23 cellular contexts compared by ENCODE assay signal in the genomic region with DNA sequence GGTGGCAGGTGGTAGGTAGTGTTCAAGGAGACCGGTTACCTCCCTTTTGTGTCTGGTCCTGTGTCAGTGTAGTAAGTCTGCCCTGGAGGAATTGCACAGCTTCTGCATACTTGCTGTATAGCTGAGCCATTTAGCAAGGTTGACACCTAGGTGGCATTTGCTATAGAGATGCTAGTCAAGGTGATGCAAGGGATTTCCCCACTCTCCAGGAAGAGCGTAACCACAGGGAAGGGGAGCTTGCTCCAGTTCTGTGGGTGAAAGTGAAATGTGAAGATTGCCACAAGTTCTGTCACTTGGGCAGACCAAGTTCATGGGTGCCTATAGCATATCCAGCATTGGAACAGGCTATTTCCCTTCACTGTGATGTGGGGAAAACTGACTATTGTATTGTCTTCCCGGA. TPM values are rescaled to one million over a fixed set of nuclear protein-coding genes. Genes with fewer than 3 reads are reported as not detected.
DNase-seq lines count a peak whose midpoint lies in the region; ATAC-seq, FAIRE-seq and TF ChIP-seq lines count a peak whose summit lies in the region.
"Had no signal": no experiment of that assay in that cellular context is flagged by ENCODE, and none has a peak within 500 bp of the region (broad histone marks: within the 10 kb centered on the region; RNA-seq: fewer than 3 reads in every experiment).

No MANE protein-coding gene starts in this region.

- no peak overlapping the region for H3K23ac ChIP-seq in mesendoderm (ENCODE audit: low read length)

- no peak overlapping the region for H3K27ac Mint-ChIP-seq in activated CD8-positive, alpha-beta T cell treated with anti-CD3 and anti-CD28 coated beads for 36 hours
- H3K27ac Mint-ChIP-seq in activated CD8-positive, alpha-beta T cell treated with anti-CD3 and anti-CD28 coated beads, Interleukin-2, amount 10 ng/mL, durations not matched to agents 7 days and 5 days = no peak overlapping the region
- H3K27ac Mint-ChIP-seq: CD4-positive, alpha-beta T cell; GM23338 had no signal

- H3K4me3 ChIP-seq in mesendoderm (ENCODE audit: low read length) = no peak overlapping the region
- H3K4me3 ChIP-seq: A549, GM23338, Peyer's patch had no signal

- no peak overlapping the region for H3K27ac ChIP-seq in mesendoderm (ENCODE audit: low read depth, low read length)
- H3K27ac ChIP-seq: A549, Peyer's patch had no signal

- H3K36me3 ChIP-seq in mesendoderm (ENCODE audit: control insufficient read depth, insufficient read depth, low read length) = no peaks in the 10 kb centered on the region
- H3K36me3 ChIP-seq: Peyer's patch had no signal

- H4K8ac ChIP-seq in mesendoderm (ENCODE audit: low read depth, low read length) = no peak overlapping the region

- POLR2A ChIA-PET in activated CD8-positive, alpha-beta T cell treated with anti-CD3 and anti-CD28 coated beads for 36 hours (lab: Charles Lee) = no interaction called here
- POLR2A ChIA-PET in activated CD8-positive, alpha-beta T cell treated with anti-CD3 and anti-CD28 coated beads, Interleukin-2, amount 10 ng/mL, durations not matched to agents 7 days and 5 days (lab: Charles Lee) = no interaction called here

- peak; percentile 90 for ATAC-seq in activated CD8-positive, alpha-beta T cell treated with anti-CD3 and anti-CD28 coated beads for 36 hours
- no peak for ATAC-seq in activated CD8-positive, alpha-beta T cell treated with anti-CD3 and anti-CD28 coated beads, Interleukin-2, amount 10 ng/mL, durations not matched to agents 7 days and 5 days
- ATAC-seq in HG02610 (IDR thresholded peaks at IDR 0.05; ENCODE audit: unreplicated experiment) = peak; percentile 75
- no peak for ATAC-seq in SK-N-SH treated with all-trans-retinoic acid at 6 μM for 48 hours
- ATAC-seq in Right ventricle myocardium superior (ENCODE audit: poor library complexity) = no peak
- ATAC-seq: A549, GM23338 had no signal

- no peaks in the 10 kb centered on the region for H3K27me3 Mint-ChIP-seq in activated CD8-positive, alpha-beta T cell treated with anti-CD3 and anti-CD28 coated beads for 36 hours
- H3K27me3 Mint-ChIP-seq in activated CD8-positive, alpha-beta T cell treated with anti-CD3 and anti-CD28 coated beads, Interleukin-2, amount 10 ng/mL, durations not matched to agents 7 days and 5 days (ENCODE audit: low read depth) = no peaks in the 10 kb centered on the region
- H3K27me3 Mint-ChIP-seq: CD4-positive, alpha-beta T cell had no signal

- peaks cover 4% of the 10 kb centered on the region for H3K36me3 Mint-ChIP-seq in activated CD8-positive, alpha-beta T cell treated with anti-CD3 and anti-CD28 coated beads for 36 hours (ENCODE audit: low read depth)
- H3K36me3 Mint-ChIP-seq in activated CD8-positive, alpha-beta T cell treated with anti-CD3 and anti-CD28 coated beads, Interleukin-2, amount 10 ng/mL, durations not matched to agents 7 days and 5 days (ENCODE audit: low read depth) = no peaks in the 10 kb centered on the region

- H2BK15ac ChIP-seq in mesendoderm (replicated peaks; ENCODE audit: low read depth) = no peak overlapping the region

- intact Hi-C loops in activated CD8-positive, alpha-beta T cell treated with anti-CD3 and anti-CD28 coated beads for 36 hours (cut with micrococcal nuclease) = no loop called here
- intact Hi-C loops in Right ventricle myocardium superior (cut with DNase I) = no loop called here

- H3K9ac ChIP-seq in mesendoderm (ENCODE audit: low read length) = no peak overlapping the region

- no peaks in the 10 kb centered on the region for H3K79me2 ChIP-seq in mesendoderm (ENCODE audit: control insufficient read depth, insufficient read depth, low read length)

- no CpG with 5 or more reads among the region's 3 CpGs for WGBS in mesendoderm (ENCODE audit: extremely low coverage, insufficient coverage, low lambda C conversion rate)

- H3K79me1 ChIP-seq in mesendoderm (ENCODE audit: low read length) = no peaks in the 10 kb centered on the region

- no peak for TF ChIP-seq POLR2A in GM12891 (IDR thresholded peaks at IDR 0.05; ENCODE audit: low read depth, low read length)

- no peak overlapping the region for H3K4me2 ChIP-seq in mesendoderm (ENCODE audit: low read length)
- H3K4me2 ChIP-seq: A549, GM23338 had no signal

- H3K27me3 ChIP-seq in mesendoderm (ENCODE audit: insufficient read depth, low read length, poor library complexity) = no peaks in the 10 kb centered on the region
- H3K27me3 ChIP-seq: Peyer's patch had no signal

- no peak for TF ChIP-seq CTCF in activated CD8-positive, alpha-beta T cell treated with anti-CD3 and anti-CD28 coated beads for 36 hours (IDR thresholded peaks at IDR 0.05)

- H3K56ac ChIP-seq in mesendoderm (ENCODE audit: low read length) = no peak overlapping the region

- FAIRE-seq in GM12891 (lab: Jason Lieb, UNC) = peak; percentile 81
- FAIRE-seq: A549 had no signal

- H3K4me1 Mint-ChIP-seq in activated CD8-positive, alpha-beta T cell treated with anti-CD3 and anti-CD28 coated beads for 36 hours (ENCODE audit: low read depth) = peaks cover 21% of the 10 kb centered on the region
- H3K4me1 Mint-ChIP-seq in activated CD8-positive, alpha-beta T cell treated with anti-CD3 and anti-CD28 coated beads, Interleukin-2, amount 10 ng/mL, durations not matched to agents 7 days and 5 days (ENCODE audit: low read depth) = peaks cover 9% of the 10 kb centered on the region
- H3K4me1 Mint-ChIP-seq: GM23338 had no signal

- no peak overlapping the region for H3K18ac ChIP-seq in mesendoderm (ENCODE audit: low read length)

- no peaks in the 10 kb centered on the region for H3K4me1 ChIP-seq in mesendoderm (ENCODE audit: control insufficient read depth, low read depth, low read length)
- H3K4me1 ChIP-seq: A549, Caco-2, Peyer's patch had no signal

- H3K4ac ChIP-seq in mesendoderm (ENCODE audit: low read depth, low read length) = no peak overlapping the region

- H2BK5ac ChIP-seq in mesendoderm (ENCODE audit: low read length) = no peak overlapping the region

- peak; percentile 37 for DNase-seq in activated CD8-positive, alpha-beta T cell treated with anti-CD3 and anti-CD28 coated beads for 36 hours
- DNase-seq in activated CD8-positive, alpha-beta T cell treated with anti-CD3 and anti-CD28 coated beads, Interleukin-2, amount 10 ng/mL, durations not matched to agents 7 days and 5 days = no peak
- DNase-seq in GM12891 (ENCODE audit: insufficient read length, low spot score) = no peak
- DNase-seq in mesendoderm = peak; percentile 6
- DNase-seq in stimulated activated CD8-positive, alpha-beta memory T cell treated with anti-CD3 and anti-CD28 coated beads, Interleukin-4, amount 100 ng/mL, for 48 hours = no peak
- DNase-seq in Right ventricle myocardium superior = no peak
- DNase-seq: Caco-2; CD4-positive, alpha-beta T cell; DMS153; EL; HCEC 1CT; Kasumi-1; NCI-H1092 treated with DMSO at 0.1 percent for 48 hours; NCI-H146; NCI-H2029 treated with DMSO at 0.1 percent for 48 hours; NCI-H2171 treated with DMSO at 0.1 percent for 48 hours; Peyer's patch had no signal

- no peak overlapping the region for H2AK5ac ChIP-seq in mesendoderm (ENCODE audit: low read length)

- no peak overlapping the region for H2BK120ac ChIP-seq in mesendoderm (ENCODE audit: low read depth, low read length)

- H3K9me3 Mint-ChIP-seq in activated CD8-positive, alpha-beta T cell treated with anti-CD3 and anti-CD28 coated beads for 36 hours = no peaks in the 10 kb centered on the region
- H3K9me3 Mint-ChIP-seq in activated CD8-positive, alpha-beta T cell treated with anti-CD3 and anti-CD28 coated beads, Interleukin-2, amount 10 ng/mL, durations not matched to agents 7 days and 5 days (ENCODE audit: insufficient read depth) = no peaks in the 10 kb centered on the region
- H3K9me3 Mint-ChIP-seq: CD4-positive, alpha-beta T cell; GM23338 had no signal

- no peak overlapping the region for H3K4me3 Mint-ChIP-seq in activated CD8-positive, alpha-beta T cell treated with anti-CD3 and anti-CD28 coated beads for 36 hours
- no peak overlapping the region for H3K4me3 Mint-ChIP-seq in activated CD8-positive, alpha-beta T cell treated with anti-CD3 and anti-CD28 coated beads, Interleukin-2, amount 10 ng/mL, durations not matched to agents 7 days and 5 days
- H3K4me3 Mint-ChIP-seq: CD4-positive, alpha-beta T cell; GM23338 had no signal

- CTCF ChIA-PET in activated CD8-positive, alpha-beta T cell treated with anti-CD3 and anti-CD28 coated beads for 36 hours (lab: Charles Lee) = interaction anchor here (1.0 to 1.1 kb wide), 2 partner anchors 18 to 19 kb away, joined by 3 to 4 read pairs; no protein-coding TSS in a partner anchor
- CTCF ChIA-PET in activated CD8-positive, alpha-beta T cell treated with anti-CD3 and anti-CD28 coated beads, Interleukin-2, amount 10 ng/mL, durations not matched to agents 7 days and 5 days (lab: Charles Lee) = no interaction called here

- no peak overlapping the region for H4K5ac ChIP-seq in mesendoderm (ENCODE audit: low read length)

TF ChIP-seq in GM12891, 5 proteins besides CTCF, POLR2A, EP300 and RAD21:
- TF ChIP-seq TAF1 (IDR thresholded peaks at IDR 0.05; ENCODE audit: low read depth, low read length) = no peak

TF ChIP-seq in SK-N-SH treated with all-trans-retinoic acid at 6 μM for 48 hours, 23 proteins besides CTCF, POLR2A, EP300 and RAD21 (continues in another document):
- no peak for TF ChIP-seq CSDC2 (CRISPR knock-in tag; IDR thresholded peaks at IDR 0.05)
- TF ChIP-seq, protein P1, sequence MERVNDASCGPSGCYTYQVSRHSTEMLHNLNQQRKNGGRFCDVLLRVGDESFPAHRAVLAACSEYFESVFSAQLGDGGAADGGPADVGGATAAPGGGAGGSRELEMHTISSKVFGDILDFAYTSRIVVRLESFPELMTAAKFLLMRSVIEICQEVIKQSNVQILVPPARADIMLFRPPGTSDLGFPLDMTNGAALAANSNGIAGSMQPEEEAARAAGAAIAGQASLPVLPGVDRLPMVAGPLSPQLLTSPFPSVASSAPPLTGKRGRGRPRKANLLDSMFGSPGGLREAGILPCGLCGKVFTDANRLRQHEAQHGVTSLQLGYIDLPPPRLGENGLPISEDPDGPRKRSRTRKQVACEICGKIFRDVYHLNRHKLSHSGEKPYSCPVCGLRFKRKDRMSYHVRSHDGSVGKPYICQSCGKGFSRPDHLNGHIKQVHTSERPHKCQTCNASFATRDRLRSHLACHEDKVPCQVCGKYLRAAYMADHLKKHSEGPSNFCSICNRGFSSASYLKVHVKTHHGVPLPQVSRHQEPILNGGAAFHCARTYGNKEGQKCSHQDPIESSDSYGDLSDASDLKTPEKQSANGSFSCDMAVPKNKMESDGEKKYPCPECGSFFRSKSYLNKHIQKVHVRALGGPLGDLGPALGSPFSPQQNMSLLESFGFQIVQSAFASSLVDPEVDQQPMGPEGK (CRISPR knock-in tag; IDR thresholded peaks at IDR 0.05; ENCODE audit: borderline replicate concordance) = no peak

RNA-seq across cellular contexts. Expression of a gene that starts 28.1 kb away (rescaled TPM):
- total RNA-seq in activated CD8-positive, alpha-beta T cell treated with anti-CD3 and anti-CD28 coated beads for 36 hours = not detected
- total RNA-seq in activated CD8-positive, alpha-beta T cell treated with anti-CD3 and anti-CD28 coated beads, Interleukin-2, amount 10 ng/mL, durations not matched to agents 7 days and 5 days = not detected
- polyA plus RNA-seq in GM12891 (2012; ENCODE audit: low read depth, missing spikeins) = not detected
- not detected for polyA plus RNA-seq in mesendoderm (2013, experiment 1 of 2)
- not detected for polyA plus RNA-seq in mesendoderm (2013, experiment 2 of 2)
- total RNA-seq in Right ventricle myocardium superior = not detected
- total RNA-seq: Caco-2; CD4-positive, alpha-beta T cell; GM23338; NCI-H460 had no signal
- polyA plus RNA-seq: A549, BJ, GM23338 had no signal

Comparison
In these comparisons a context has a peak if more than half of its experiments do, and no peak if none do; other contexts are left out.
1. ATAC-seq: peak in activated CD8-positive, alpha-beta T cell treated with anti-CD3 and anti-CD28 coated beads for 36 hours (single experiment) and HG02610 (single experiment); none in activated CD8-positive, alpha-beta T cell treated with anti-CD3 and anti-CD28 coated beads, Interleukin-2, amount 10 ng/mL, durations not matched to agents 7 days and 5 days (single experiment), SK-N-SH treated with all-trans-retinoic acid at 6 μM for 48 hours (single experiment) and Right ventricle myocardium superior (single experiment).
2. DNase-seq: peak in activated CD8-positive, alpha-beta T cell treated with anti-CD3 and anti-CD28 coated beads for 36 hours (single experiment) and mesendoderm (single experiment); none in activated CD8-positive, alpha-beta T cell treated with anti-CD3 and anti-CD28 coated beads, Interleukin-2, amount 10 ng/mL, durations not matched to agents 7 days and 5 days (single experiment), GM12891 (single experiment), stimulated activated CD8-positive, alpha-beta memory T cell treated with anti-CD3 and anti-CD28 coated beads, Interleukin-4, amount 100 ng/mL, for 48 hours (single experiment) and Right ventricle myocardium superior (single experiment).